In genomic region chr4:4801013-4801412, GRCh38 we compare ENCODE assay signal across 30 cellular contexts. TPM values are rescaled to one million over a fixed set of nuclear protein-coding genes. Genes with fewer than 3 reads are reported as not detected.
DNase-seq lines count a peak whose midpoint lies in the region; ATAC-seq and TF ChIP-seq lines count a peak whose summit lies in the region.
"Had no signal": no experiment of that assay in that cellular context is flagged by ENCODE, and none has a peak within 500 bp of the region (broad histone marks: within the 10 kb centered on the region; RNA-seq: fewer than 3 reads in every experiment).

No MANE protein-coding gene starts in this region.

- intact Hi-C loops in natural killer cell (cut with micrococcal nuclease) = no loop called here

- H3K36me3 Mint-ChIP-seq in natural killer cell = no peaks in the 10 kb centered on the region
- H3K36me3 Mint-ChIP-seq: brain; CD4-positive, CD25-positive, alpha-beta regulatory T cell; IgD-negative memory B cell had no signal

- peaks cover 7 to 37% of the 10 kb centered on the region in 2 donors for H3K27me3 Mint-ChIP-seq in natural killer cell (ENCODE audit: low read depth in 2 of 2)

- in situ Hi-C loops in GM13977 (cut with MboI; ENCODE audit: low pct_unique_long_range_greater_than_20kb, low sequenced_read_pairs, unreplicated experiment) = no loop called here

- H3K27ac Mint-ChIP-seq in natural killer cell = no peak overlapping the region
- H3K27ac Mint-ChIP-seq: activated CD8-positive, alpha-beta T cell treated with anti-CD3 and anti-CD28 coated beads, Interleukin-2, amount 10 ng/mL, durations not matched to agents 7 days and 5 days; brain; CD4-positive, CD25-positive, alpha-beta regulatory T cell; IgD-negative memory B cell; stimulated activated naive B cell treated with anti-CD40 and anti-IgM and Interleukin-4, amounts not matched to agents 10 μg/mL and 1 μg/mL and 100 μg/mL, for 72 hours had no signal

- H3K9me3 Mint-ChIP-seq in natural killer cell = no peaks in the 10 kb centered on the region

- no peak overlapping the region for H3K4me3 Mint-ChIP-seq in natural killer cell
- H3K4me3 Mint-ChIP-seq: activated CD8-positive, alpha-beta T cell treated with anti-CD3 and anti-CD28 coated beads, Interleukin-2, amount 10 ng/mL, durations not matched to agents 7 days and 5 days; brain; CD4-positive, CD25-positive, alpha-beta regulatory T cell; IgD-negative memory B cell; stimulated activated naive B cell treated with anti-CD40 and anti-IgM and Interleukin-4, amounts not matched to agents 10 μg/mL and 1 μg/mL and 100 μg/mL, for 72 hours had no signal

- no peak for ATAC-seq in natural killer cell
- ATAC-seq: A549; activated CD4-positive, CD25-positive, alpha-beta regulatory T cell treated with anti-CD3 and anti-CD28 coated beads, Interleukin-2, amount 50 U/mL, for 24 hours; activated CD8-positive, alpha-beta T cell treated with anti-CD3 and anti-CD28 coated beads, Interleukin-2, amount 10 ng/mL, durations not matched to agents 7 days and 5 days; Panc1; stimulated activated naive B cell treated with anti-CD40 and anti-IgM and Interleukin-4, amounts not matched to agents 10 μg/mL and 1 μg/mL and 100 μg/mL, for 72 hours had no signal

- TF ChIP-seq CTCF in fibroblast of villous mesenchyme (IDR thresholded peaks at IDR 0.05; ENCODE audit: insufficient read depth, low read depth, low read length) (no peak), GM13977 (IDR thresholded peaks at IDR 0.05; ENCODE audit: extremely low read depth, insufficient read depth, missing control alignments) (no peak), natural killer cell (IDR thresholded peaks at IDR 0.05) (no peak)

- H3K4me3 ChIP-seq in fibroblast of villous mesenchyme (ENCODE audit: low read depth, low read length) = no peak overlapping the region
- H3K4me3 ChIP-seq: A549, esophagus muscularis mucosa, lung, spleen, suprapubic skin had no signal

- H3K4me1 Mint-ChIP-seq in natural killer cell = no peaks in the 10 kb centered on the region
- H3K4me1 Mint-ChIP-seq: CD4-positive, CD25-positive, alpha-beta regulatory T cell; stimulated activated naive B cell treated with anti-CD40 and anti-IgM and Interleukin-4, amounts not matched to agents 10 μg/mL and 1 μg/mL and 100 μg/mL, for 72 hours had no signal

- DNase-seq in A172 (ENCODE audit: low spot score) (peak; percentile 30), EL (peak; percentile 46), RPMI7951 (ENCODE audit: low read depth) (peak; percentile 39), fibroblast of villous mesenchyme (ENCODE audit: low read depth) (peak; percentile 8), GM13977 (ENCODE audit: low spot score) (no peak), medulla oblongata (ENCODE audit: extremely low spot score) (no peak), natural killer cell (no peak), NCI-H2196 (lab: John Stamatoyannopoulos, UW; ENCODE audit: unreplicated experiment) (no peak)
- DNase-seq: activated CD8-positive, alpha-beta T cell treated with anti-CD3 and anti-CD28 coated beads, Interleukin-2, amount 10 ng/mL, durations not matched to agents 7 days and 5 days; activated effector memory CD4-positive, alpha-beta T cell treated with anti-CD3 and anti-CD28 coated beads, Interleukin-2, amount 50 U/mL, for 16 hours; activated T-cell treated with anti-CD3 and anti-CD28 coated beads for 4 hours; CD4-positive, CD25-positive, alpha-beta regulatory T cell; effector memory CD4-positive, alpha-beta T cell; glutamatergic neuron; NCI-H1105 treated with DMSO at 0.1 percent for 48 hours; NCI-H2081 treated with DMSO at 0.1 percent for 48 hours; NK-92 treated with Interleukin-12 subunit alpha and Interleukin-12 subunit beta, amount 100 ng/mL, for 24 hours; nucleus accumbens; SIG-M5; spleen; stimulated activated CD4-positive, alpha-beta T cell treated with anti-CD3 and anti-CD28 coated beads, Interleukin-4, amount 100 ng/mL, for 1 hour; stimulated activated naive B cell treated with anti-CD40 and anti-IgM and Interleukin-4, amounts not matched to agents 10 μg/mL and 1 μg/mL and 100 μg/mL, for 72 hours had no signal

RNA-seq across cellular contexts. Expression of gene MSX1, which starts 58.5 kb away (rescaled TPM):
- total RNA-seq in A172 (2014; rRNA removed; shearing (Covaris generic)) = 6.0 and 9.9 TPM in 2 replicates
- 6.4 and 7.6 TPM in 2 replicates for total RNA-seq in RPMI7951 (2014; rRNA removed; shearing (Covaris generic))
- total RNA-seq in fibroblast of villous mesenchyme = 3.2 and 4.3 TPM in 2 replicates
- total RNA-seq in natural killer cell = not detected
- total RNA-seq: activated CD8-positive, alpha-beta T cell treated with anti-CD3 and anti-CD28 coated beads, Interleukin-2, amount 10 ng/mL, durations not matched to agents 7 days and 5 days had no signal

Comparison
In these comparisons a context has a peak if more than half of its experiments do, and no peak if none do; other contexts are left out.
1. DNase-seq: peak in A172 (single experiment), EL (single experiment), RPMI7951 (single experiment) and fibroblast of villous mesenchyme (single experiment); none in GM13977 (single experiment), medulla oblongata (single experiment), natural killer cell (single experiment) and NCI-H2196 (single experiment).